Comparison of ENCODE assay signal across 16 cellular contexts in the genomic region with DNA sequence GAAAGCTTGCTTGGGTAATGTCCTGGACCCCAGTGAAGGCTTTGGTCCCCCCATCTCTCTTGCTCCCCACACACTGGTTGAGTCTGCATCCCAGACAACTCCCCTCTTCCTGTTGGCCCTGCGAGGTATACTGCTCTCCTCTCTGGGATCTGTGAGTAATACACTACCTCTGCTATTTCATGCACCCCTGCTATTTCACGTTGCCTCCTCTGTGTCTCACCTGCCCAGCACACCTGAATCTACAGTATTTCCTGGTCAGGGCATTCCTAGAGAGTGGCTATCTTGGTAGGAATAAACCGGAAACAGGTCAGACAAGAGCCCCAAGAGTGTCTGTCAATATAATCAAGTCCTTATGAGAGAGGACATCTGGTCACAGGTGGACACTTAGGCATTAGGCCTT.
DNase-seq lines count a peak whose midpoint lies in the region; ATAC-seq and TF ChIP-seq lines count a peak whose summit lies in the region.
"Had no signal": no experiment of that assay in that cellular context is flagged by ENCODE, and none has a peak within 500 bp of the region (broad histone marks: within the 10 kb centered on the region; RNA-seq: fewer than 3 reads in every experiment).

No MANE protein-coding gene starts in this region.

- POLR2A ChIA-PET in MCF 10A (lab: Yijun Ruan, JAX) = no interaction called here

- BruUV-seq in MCF 10A (replicated peaks; lab: Mats Ljungman, UMichigan) (no TSS peak), mammary epithelial cell (replicated peaks; lab: Mats Ljungman, UMichigan) (no TSS peak)

- H3K79me2 ChIP-seq in mammary epithelial cell (ENCODE audit: insufficient read depth, low read length) = no peaks in the 10 kb centered on the region

- H3K27me3 ChIP-seq in mammary epithelial cell (ENCODE audit: insufficient read depth, low read length) = no peaks in the 10 kb centered on the region
- no peaks in the 10 kb centered on the region for H3K27me3 ChIP-seq in endodermal cell (ENCODE audit: control insufficient read depth, insufficient read depth, low read length, poor library complexity, severe bottlenecking)
- H3K27me3 ChIP-seq: BLaER1 treated with 17β-estradiol and CSF1 and Interleukin-3, amounts not matched to agents 10 nM and 100 nM had no signal

- H3K27ac ChIP-seq in mammary epithelial cell (ENCODE audit: insufficient read depth, low read depth, low read length) (no peak overlapping the region), endodermal cell (ENCODE audit: low read depth, low read length) (no peak overlapping the region)
- H3K27ac ChIP-seq: BLaER1 treated with 17β-estradiol and CSF1 and Interleukin-3, amounts not matched to agents 10 nM and 100 nM; HL-60 had no signal

- H3K27ac Mint-ChIP-seq in MCF 10A (ENCODE audit: low read depth, unreplicated experiment) (peak overlapping the region; percentile 46), endodermal cell (peak overlapping the region; percentile 10)
- H3K27ac Mint-ChIP-seq: CD4-positive, alpha-beta T cell; GM23338 had no signal

- H3K4me2 ChIP-seq in mammary epithelial cell (ENCODE audit: insufficient read depth, low read depth, low read length) = no peak overlapping the region
- H3K4me2 ChIP-seq: BLaER1 treated with 17β-estradiol and CSF1 and Interleukin-3, amounts not matched to agents 10 nM and 100 nM; GM23338 had no signal

- CTCF ChIA-PET in MCF 10A (lab: Yijun Ruan, JAX) (no interaction called here), mammary epithelial cell (lab: Charles Lee; ENCODE audit: low non-redundant PET) (no interaction called here)

- ATAC-seq in GM21381 (IDR thresholded peaks at IDR 0.05; ENCODE audit: unreplicated experiment) = no peak
- ATAC-seq: GM23338, K562 had no signal

- in situ Hi-C loops in mammary epithelial cell (cut with MboI; ENCODE audit: low sequenced_read_pairs in 2 of 2) = no loop called here

- H3K27me3 Mint-ChIP-seq in MCF 10A (ENCODE audit: insufficient read depth, unreplicated experiment) = no peaks in the 10 kb centered on the region
- H3K27me3 Mint-ChIP-seq in endodermal cell (ENCODE audit: insufficient read depth) = no peaks in the 10 kb centered on the region
- H3K27me3 Mint-ChIP-seq: CD4-positive, alpha-beta T cell had no signal

- H3K9me3 ChIP-seq in mammary epithelial cell (replicated peaks; ENCODE audit: insufficient read depth, low read length) = no peaks in the 10 kb centered on the region
- H3K9me3 ChIP-seq in endodermal cell (ENCODE audit: control insufficient read depth, low read length) = no peaks in the 10 kb centered on the region
- H3K9me3 ChIP-seq: BLaER1 treated with 17β-estradiol and CSF1 and Interleukin-3, amounts not matched to agents 10 nM and 100 nM; HAP-1 had no signal

- no peaks in the 10 kb centered on the region for H3K36me3 ChIP-seq in mammary epithelial cell (ENCODE audit: insufficient read depth, low read length)
- H3K36me3 ChIP-seq in endodermal cell (ENCODE audit: control insufficient read depth, insufficient read depth, low read length) = no peaks in the 10 kb centered on the region
- H3K36me3 ChIP-seq: BLaER1 treated with 17β-estradiol and CSF1 and Interleukin-3, amounts not matched to agents 10 nM and 100 nM; HAP-1 had no signal

- TF ChIP-seq CTCF in MCF 10A (IDR thresholded peaks at IDR 0.05; ENCODE audit: unreplicated experiment) = no peak
- TF ChIP-seq CTCF in mammary epithelial cell (conservative IDR thresholded peaks at IDR 0.05 in 1 of 2, IDR thresholded peaks at IDR 0.05 in 1 of 2; ENCODE audit: extremely low read depth in 1 of 2, insufficient read depth in 1 of 2, low read depth in 1 of 2, low read length in 2 of 2) = no peak
- TF ChIP-seq CTCF in endodermal cell (conservative IDR thresholded peaks at IDR 0.05) = no peak

- intact Hi-C loops in MCF 10A (cut with micrococcal nuclease) (no loop called here), mammary epithelial cell (cut with micrococcal nuclease) (no loop called here)

- H3K9me3 Mint-ChIP-seq in MCF 10A (ENCODE audit: unreplicated experiment) (no peaks in the 10 kb centered on the region), endodermal cell (no peaks in the 10 kb centered on the region)
- H3K9me3 Mint-ChIP-seq: CD4-positive, alpha-beta T cell; GM23338 had no signal

- 87% methylated on average over 3 of the region's 3 CpGs for WGBS in mammary epithelial cell (ENCODE audit: low coverage, missing lambda C conversion rate)
- WGBS in endodermal cell (ENCODE audit: insufficient coverage in 1 of 2, insufficient read length in 1 of 2), 2 experiments = 96 to 100% methylated on average over 2 to 3 of the region's 3 CpGs

- H3K4me3 Mint-ChIP-seq in MCF 10A (ENCODE audit: unreplicated experiment) = no peak overlapping the region
- H3K4me3 Mint-ChIP-seq in endodermal cell = no peak overlapping the region
- H3K4me3 Mint-ChIP-seq: CD4-positive, alpha-beta T cell; GM23338 had no signal

- H3K9ac ChIP-seq in mammary epithelial cell (ENCODE audit: insufficient read depth, low read length) (no peak overlapping the region), endodermal cell (ENCODE audit: extremely low read depth, low read length, poor library complexity, severe bottlenecking) (no peak overlapping the region)
- H3K9ac ChIP-seq: BLaER1 treated with 17β-estradiol and CSF1 and Interleukin-3, amounts not matched to agents 10 nM and 100 nM had no signal

- DNase-seq in MCF 10A (ENCODE audit: unreplicated experiment) (no peak), mammary epithelial cell (no peak), NCI-H2029 (lab: John Stamatoyannopoulos, UW) (peak; percentile 51), endodermal cell (no peak), NCI-H1694 treated with DMSO at 0.1 percent for 48 hours (lab: John Stamatoyannopoulos, UW) (no peak), C1 segment of cervical spinal cord (lab: John Stamatoyannopoulos, UW) (no peak)
- DNase-seq: ACHN; Calu3; CD4-positive, alpha-beta T cell; DMS153 had no signal

- H3K36me3 Mint-ChIP-seq in MCF 10A (ENCODE audit: insufficient read depth, unreplicated experiment) (no peaks in the 10 kb centered on the region), endodermal cell (ENCODE audit: low read depth) (no peaks in the 10 kb centered on the region)

- H2AFZ ChIP-seq in mammary epithelial cell (ENCODE audit: low read depth, low read length) = no peak overlapping the region
- H2AFZ ChIP-seq: GM23338 had no signal

- dilution Hi-C loops in mammary epithelial cell (cut with HindIII; ENCODE audit: low sequenced_read_pairs) = no loop called here

- no peaks in the 10 kb centered on the region for H4K20me1 ChIP-seq in mammary epithelial cell (ENCODE audit: insufficient read depth, low read length)
- H4K20me1 ChIP-seq: BLaER1 treated with 17β-estradiol and CSF1 and Interleukin-3, amounts not matched to agents 10 nM and 100 nM had no signal

- H3K4me3 ChIP-seq in mammary epithelial cell (replicated peaks in 1 of 3; ENCODE audit: insufficient read depth in 1 of 3, low read depth in 2 of 3, low read length in 3 of 3) (no peak overlapping the region), endodermal cell (ENCODE audit: low read length) (no peak overlapping the region)
- H3K4me3 ChIP-seq: BLaER1 treated with 17β-estradiol and CSF1 and Interleukin-3, amounts not matched to agents 10 nM and 100 nM; GM23338; HAP-1; K562 had no signal

- H3K4me1 Mint-ChIP-seq in MCF 10A (ENCODE audit: insufficient read depth, unreplicated experiment) (peaks cover 6% of the 10 kb centered on the region), endodermal cell (no peaks in the 10 kb centered on the region)

- no peaks in the 10 kb centered on the region for H3K4me1 ChIP-seq in mammary epithelial cell (ENCODE audit: insufficient read depth, low read length)
- H3K4me1 ChIP-seq in endodermal cell (ENCODE audit: control insufficient read depth, insufficient read depth, low read length) = no peaks in the 10 kb centered on the region
- H3K4me1 ChIP-seq: BLaER1 treated with 17β-estradiol and CSF1 and Interleukin-3, amounts not matched to agents 10 nM and 100 nM had no signal
